ENCODE assay signal across 21 cellular contexts in genomic region chr20:33757458-33757857, GRCh38. TPM values are rescaled to one million over a fixed set of nuclear protein-coding genes. Genes with fewer than 3 reads are reported as not detected.
A peak's percentile ranks its signal among the peaks of the same experiment; 100 is the strongest.
DNase-seq lines count a peak whose midpoint lies in the region; ATAC-seq, FAIRE-seq and TF ChIP-seq lines count a peak whose summit lies in the region.
"Had no signal": no experiment of that assay in that cellular context is flagged by ENCODE, and none has a peak within 500 bp of the region (broad histone marks: within the 10 kb centered on the region; RNA-seq: fewer than 3 reads in every experiment).

No MANE protein-coding gene starts in this region.

- H3K4me1 ChIP-seq in A549 (no peaks in the 10 kb centered on the region), HEK293 (ENCODE audit: control insufficient read depth, insufficient read depth, low read length) (no peaks in the 10 kb centered on the region)
- H3K4me1 ChIP-seq: Caco-2 had no signal

- H3K4me3 ChIP-seq in A549, result no peak overlapping the region
- H3K4me3 ChIP-seq in HEK293 (ENCODE audit: low read depth, low read length), result no peak overlapping the region
- H3K4me3 ChIP-seq: BLaER1 treated with 17β-estradiol and CSF1 and Interleukin-3, amounts not matched to agents 10 nM and 100 nM had no signal

- no peak for TF ChIP-seq POLR2A in A549 (IDR thresholded peaks at IDR 0.05; ENCODE audit: low read length)

- H3K27me3 Mint-ChIP-seq in endothelial cell (ENCODE audit: unreplicated experiment), result no peaks in the 10 kb centered on the region
- H3K27me3 Mint-ChIP-seq: B cell; CD4-positive, alpha-beta T cell had no signal

- TF ChIP-seq RAD21 in A549 (conservative IDR thresholded peaks at IDR 0.05 in 1 of 2, IDR thresholded peaks at IDR 0.05 in 1 of 2), result no peak

- 9% methylated on average over 1 of the region's 1 CpG for WGBS in A549 (ENCODE audit: missing lambda C conversion rate)

- ATAC-seq in A549 (no peak), GM18868 (IDR thresholded peaks at IDR 0.05; ENCODE audit: unreplicated experiment) (no peak), HG03175 (IDR thresholded peaks at IDR 0.05; ENCODE audit: unreplicated experiment) (no peak)
- ATAC-seq: CD8-positive, alpha-beta T cell had no signal

- no peak overlapping the region for H3K27ac ChIP-seq in A549
- no peak overlapping the region for H3K27ac ChIP-seq in HEK293 (ENCODE audit: extremely low read depth, low read depth, low read length)
- H3K27ac ChIP-seq: BLaER1 treated with 17β-estradiol and CSF1 and Interleukin-3, amounts not matched to agents 10 nM and 100 nM; C4-2B had no signal

- CTCF ChIA-PET in A549 (lab: Yijun Ruan, JAX) (no interaction called here), HEK293 (lab: Yijun Ruan, JAX) (interaction anchor here (0.7 kb wide), 1 partner anchor 60 kb away, joined by 4 read pairs; no protein-coding TSS in a partner anchor)

- H3K4me3 Mint-ChIP-seq in endothelial cell (ENCODE audit: unreplicated experiment), result peak overlapping the region; percentile 79
- H3K4me3 Mint-ChIP-seq: B cell; CD4-positive, alpha-beta T cell; CD8-positive, alpha-beta T cell had no signal

- H3K4me2 ChIP-seq in A549, result no peak overlapping the region
- H3K4me2 ChIP-seq: BLaER1 treated with 17β-estradiol and CSF1 and Interleukin-3, amounts not matched to agents 10 nM and 100 nM had no signal

- POLR2A ChIA-PET in A549 (lab: Yijun Ruan, JAX), result no interaction called here
- POLR2A ChIA-PET in HEK293 (lab: Yijun Ruan, JAX), result no interaction called here

- H3K9me3 ChIP-seq in A549 (peaks cover 13% of the 10 kb centered on the region), HEK293 (ENCODE audit: control insufficient read depth, insufficient read depth, low read depth, low read length) (no peaks in the 10 kb centered on the region)
- H3K9me3 ChIP-seq: Caco-2 had no signal

- no peak for FAIRE-seq in A549 (lab: Jason Lieb, UNC)
- FAIRE-seq: A204.1, D721Med, G401.6, GM12891 had no signal

- H3K9me3 Mint-ChIP-seq in endothelial cell (ENCODE audit: unreplicated experiment), result no peaks in the 10 kb centered on the region

- TF ChIP-seq EP300 in A549 (IDR thresholded peaks at IDR 0.05), result no peak

- TF ChIP-seq CTCF in A549 (IDR thresholded peaks at IDR 0.05) (no peak), HEK293 (tag by site-specific recombination; IDR thresholded peaks at IDR 0.05) (no peak), endothelial cell (IDR thresholded peaks at IDR 0.05; ENCODE audit: unreplicated experiment) (no peak)

- H3K4me1 Mint-ChIP-seq in endothelial cell (ENCODE audit: unreplicated experiment), result no peaks in the 10 kb centered on the region

- H3K27ac Mint-ChIP-seq in endothelial cell (ENCODE audit: unreplicated experiment), result no peak overlapping the region
- H3K27ac Mint-ChIP-seq: CD4-positive, alpha-beta T cell; CD8-positive, alpha-beta T cell had no signal

- DNase-seq in A549 (ENCODE audit: low read depth in 1 of 2, low spot score in 1 of 2) (no peak), endothelial cell (ENCODE audit: low spot score) (no peak), NK-92 (lab: John Stamatoyannopoulos, UW; ENCODE audit: unreplicated experiment) (no peak)
- DNase-seq: 8988T; AML-193; Caco-2; Calu3; CD4-positive, alpha-beta T cell; CD8-positive, alpha-beta T cell; DMS79 treated with DMSO at 0.1 percent for 48 hours; GF-D8 had no signal

- peaks cover 24% of the 10 kb centered on the region for H3K36me3 Mint-ChIP-seq in endothelial cell (ENCODE audit: low read depth, unreplicated experiment)

- peaks cover 0 to 10% of the 10 kb centered on the region in 2 experiments; a peak in 1 of 3 replicates for H3K36me3 ChIP-seq in HEK293 (ENCODE audit: control insufficient read depth in 2 of 2, insufficient read depth in 1 of 2, low read length in 2 of 2)

TF ChIP-seq in A549, 52 proteins besides CTCF, POLR2A, EP300 and RAD21:
- TF ChIP-seq ZC3H11A (IDR thresholded peaks at IDR 0.05) (no peak), ZFP36 (IDR thresholded peaks at IDR 0.05; ENCODE audit: borderline replicate concordance, partially characterized antibody) (no peak)
- TF ChIP-seq, protein P1, sequence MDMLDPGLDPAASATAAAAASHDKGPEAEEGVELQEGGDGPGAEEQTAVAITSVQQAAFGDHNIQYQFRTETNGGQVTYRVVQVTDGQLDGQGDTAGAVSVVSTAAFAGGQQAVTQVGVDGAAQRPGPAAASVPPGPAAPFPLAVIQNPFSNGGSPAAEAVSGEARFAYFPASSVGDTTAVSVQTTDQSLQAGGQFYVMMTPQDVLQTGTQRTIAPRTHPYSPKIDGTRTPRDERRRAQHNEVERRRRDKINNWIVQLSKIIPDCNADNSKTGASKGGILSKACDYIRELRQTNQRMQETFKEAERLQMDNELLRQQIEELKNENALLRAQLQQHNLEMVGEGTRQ (IDR thresholded peaks at IDR 0.05), result peak; percentile 35; the same call in 1 of the 2 replicates

TF ChIP-seq in HEK293, 187 proteins besides CTCF, POLR2A, EP300 and RAD21:
- TF ChIP-seq ZNF707 (tag by site-specific recombination; IDR thresholded peaks at IDR 0.05) (no peak), ZNF112 (tag by site-specific recombination; IDR thresholded peaks at IDR 0.05) (no peak), ZNF223 (tag by site-specific recombination; IDR thresholded peaks at IDR 0.05) (no peak), TRIM28 (IDR thresholded peaks at IDR 0.05; ENCODE audit: borderline replicate concordance, low read length) (peak; percentile 20; the same call in 1 of the 2 replicates), MZF1 (tag by site-specific recombination; IDR thresholded peaks at IDR 0.05; ENCODE audit: borderline replicate concordance) (no peak), ZNF426 (tag by site-specific recombination; IDR thresholded peaks at IDR 0.05) (no peak), ZNF280D (tag by site-specific recombination; IDR thresholded peaks at IDR 0.05) (peak; percentile 91)
- TF ChIP-seq, protein P2, sequence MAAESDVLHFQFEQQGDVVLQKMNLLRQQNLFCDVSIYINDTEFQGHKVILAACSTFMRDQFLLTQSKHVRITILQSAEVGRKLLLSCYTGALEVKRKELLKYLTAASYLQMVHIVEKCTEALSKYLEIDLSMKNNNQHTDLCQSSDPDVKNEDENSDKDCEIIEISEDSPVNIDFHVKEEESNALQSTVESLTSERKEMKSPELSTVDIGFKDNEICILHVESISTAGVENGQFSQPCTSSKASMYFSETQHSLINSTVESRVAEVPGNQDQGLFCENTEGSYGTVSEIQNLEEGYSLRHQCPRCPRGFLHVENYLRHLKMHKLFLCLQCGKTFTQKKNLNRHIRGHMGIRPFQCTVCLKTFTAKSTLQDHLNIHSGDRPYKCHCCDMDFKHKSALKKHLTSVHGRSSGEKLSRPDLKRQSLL (tag by site-specific recombination; IDR thresholded peaks at IDR 0.05), result no peak

RNA-seq across cellular contexts. Expression of gene ZNF341, which starts 25.7 kb away (rescaled TPM):
- polyA plus RNA-seq in A549 (2011; rRNA removed), result 2.1 and 2.7 TPM in 2 replicates
- 5.8 and 6.1 TPM in 2 replicates for polyA plus RNA-seq in A549 (2012; cell fraction: cytosol; rRNA removed)
- polyA plus RNA-seq in A549 (2012; cell fraction: nucleus; rRNA removed), result 18.1 and 21.9 TPM in 2 replicates
- 3.6 to 4.1 TPM (median 3.8 TPM) in 3 replicates for polyA plus RNA-seq in A549 (2017; fragmentation: RNase III; extraction: RNeasy Plus Mini Kit Qiagen cat#74134 plus additional on column Dnase treatment)
- 3.4 and 4.7 TPM in 2 replicates for polyA minus RNA-seq in A549 (2011; rRNA and poly(A)+ RNA removed)
- total RNA-seq in endothelial cell (ENCODE audit: unreplicated experiment), result 3.5 TPM

RNA-seq across cellular contexts. Expression of gene PXMP4, which starts 37.3 kb away (rescaled TPM):
- 6.6 and 7.3 TPM in 2 replicates for polyA plus RNA-seq in A549 (2011; rRNA removed)
- 8.5 and 8.8 TPM in 2 replicates for polyA plus RNA-seq in A549 (2012; cell fraction: cytosol; rRNA removed)
- polyA plus RNA-seq in A549 (2012; cell fraction: nucleus; rRNA removed), result 7.2 and 7.8 TPM in 2 replicates
- polyA plus RNA-seq in A549 (2017; fragmentation: RNase III; extraction: RNeasy Plus Mini Kit Qiagen cat#74134 plus additional on column Dnase treatment), result 4.0 to 5.4 TPM (median 4.5 TPM) in 3 replicates
- 10.1 and 10.8 TPM in 2 replicates for polyA minus RNA-seq in A549 (2011; rRNA and poly(A)+ RNA removed)
- 6.0 TPM for total RNA-seq in endothelial cell (ENCODE audit: unreplicated experiment)

RNA-seq across cellular contexts. Expression of gene CHMP4B, which starts 53.7 kb away (rescaled TPM):
- polyA plus RNA-seq in A549 (2011; rRNA removed), result 75.8 and 81.3 TPM in 2 replicates
- 88.5 and 97.4 TPM in 2 replicates for polyA plus RNA-seq in A549 (2012; cell fraction: cytosol; rRNA removed)
- 21.4 and 32.9 TPM in 2 replicates for polyA plus RNA-seq in A549 (2012; cell fraction: nucleus; rRNA removed)
- polyA plus RNA-seq in A549 (2017; fragmentation: RNase III; extraction: RNeasy Plus Mini Kit Qiagen cat#74134 plus additional on column Dnase treatment), result 104 to 108 TPM (median 107 TPM) in 3 replicates
- 19.8 and 25.1 TPM in 2 replicates for polyA minus RNA-seq in A549 (2011; rRNA and poly(A)+ RNA removed)
- total RNA-seq in endothelial cell (ENCODE audit: unreplicated experiment), result 117 TPM
